ENCODE assay signal across 1 cellular context in the genomic region with DNA sequence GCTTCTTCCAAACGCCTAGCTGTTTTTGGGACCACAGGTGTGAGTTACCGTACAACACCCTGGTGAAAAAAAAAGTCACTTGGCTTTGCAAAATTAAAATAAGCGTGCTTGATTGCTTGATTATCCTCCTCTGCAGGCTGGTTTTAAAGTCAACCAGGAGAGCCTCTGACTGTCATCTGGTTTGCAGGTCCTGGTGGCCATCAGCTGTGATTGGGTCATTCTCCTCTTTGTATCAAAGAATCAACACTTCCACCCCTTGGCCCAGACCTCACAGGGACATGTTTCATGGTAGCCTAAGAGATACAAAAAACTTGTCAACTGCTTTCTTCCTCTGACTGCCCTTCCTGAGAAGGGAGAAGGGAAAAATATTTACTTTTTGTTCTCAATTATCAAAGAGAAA.
TF ChIP-seq lines count a peak whose summit lies in the region.

No MANE protein-coding gene starts in this region.

TF ChIP-seq in GM12878, 131 proteins besides CTCF, POLR2A, EP300 and RAD21 (continued from another document):
- TF ChIP-seq GABPA (IDR thresholded peaks at IDR 0.05; ENCODE audit: low read depth) (no peak), CREB1 (IDR thresholded peaks at IDR 0.05; ENCODE audit: low read depth) (no peak), RB1 (IDR thresholded peaks at IDR 0.05; ENCODE audit: borderline replicate concordance) (no peak), SMAD5 (IDR thresholded peaks at IDR 0.05; ENCODE audit: low read depth) (no peak), CBX5 (IDR thresholded peaks at IDR 0.05; ENCODE audit: low read depth) (no peak), MEF2B (IDR thresholded peaks at IDR 0.05; ENCODE audit: partially characterized antibody, poor library complexity, severe bottlenecking) (no peak), EGR1 (IDR thresholded peaks at IDR 0.05; ENCODE audit: borderline replicate concordance in 1 of 2, low read depth in 2 of 2, low read length in 2 of 2) (no peak), ATF7 (IDR thresholded peaks at IDR 0.05; ENCODE audit: low read depth) (no peak), PML (IDR thresholded peaks at IDR 0.05; ENCODE audit: low read length) (no peak)
- TF ChIP-seq, protein P1, sequence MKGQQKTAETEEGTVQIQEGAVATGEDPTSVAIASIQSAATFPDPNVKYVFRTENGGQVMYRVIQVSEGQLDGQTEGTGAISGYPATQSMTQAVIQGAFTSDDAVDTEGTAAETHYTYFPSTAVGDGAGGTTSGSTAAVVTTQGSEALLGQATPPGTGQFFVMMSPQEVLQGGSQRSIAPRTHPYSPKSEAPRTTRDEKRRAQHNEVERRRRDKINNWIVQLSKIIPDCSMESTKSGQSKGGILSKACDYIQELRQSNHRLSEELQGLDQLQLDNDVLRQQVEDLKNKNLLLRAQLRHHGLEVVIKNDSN (IDR thresholded peaks at IDR 0.05; ENCODE audit: borderline replicate concordance, extremely low read length, insufficient read depth, low read depth, low read length): no peak
- TF ChIP-seq, protein P2, sequence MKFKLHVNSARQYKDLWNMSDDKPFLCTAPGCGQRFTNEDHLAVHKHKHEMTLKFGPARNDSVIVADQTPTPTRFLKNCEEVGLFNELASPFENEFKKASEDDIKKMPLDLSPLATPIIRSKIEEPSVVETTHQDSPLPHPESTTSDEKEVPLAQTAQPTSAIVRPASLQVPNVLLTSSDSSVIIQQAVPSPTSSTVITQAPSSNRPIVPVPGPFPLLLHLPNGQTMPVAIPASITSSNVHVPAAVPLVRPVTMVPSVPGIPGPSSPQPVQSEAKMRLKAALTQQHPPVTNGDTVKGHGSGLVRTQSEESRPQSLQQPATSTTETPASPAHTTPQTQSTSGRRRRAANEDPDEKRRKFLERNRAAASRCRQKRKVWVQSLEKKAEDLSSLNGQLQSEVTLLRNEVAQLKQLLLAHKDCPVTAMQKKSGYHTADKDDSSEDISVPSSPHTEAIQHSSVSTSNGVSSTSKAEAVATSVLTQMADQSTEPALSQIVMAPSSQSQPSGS (IDR thresholded peaks at IDR 0.05; ENCODE audit: low read length): no peak
